11 cellular contexts compared by ENCODE assay signal in genomic region chr1:26283871-26284596, GRCh38. TPM values are rescaled to one million over a fixed set of nuclear protein-coding genes. Genes with fewer than 3 reads are reported as not detected.
DNase-seq lines count a peak whose midpoint lies in the region; ATAC-seq and TF ChIP-seq lines count a peak whose summit lies in the region.
"Had no signal": no experiment of that assay in that cellular context is flagged by ENCODE, and none has a peak within 500 bp of the region (broad histone marks: within the 10 kb centered on the region; RNA-seq: fewer than 3 reads in every experiment).

No MANE protein-coding gene starts in this region.

- no peak for ATAC-seq in heart left ventricle
- no peak for ATAC-seq in Right ventricle myocardium inferior
- ATAC-seq in memory B cell (ENCODE audit: low read depth) = no peak
- no peak for ATAC-seq in WTC11
- no peak for ATAC-seq in GM21786 (IDR thresholded peaks at IDR 0.05; ENCODE audit: unreplicated experiment)

- TF ChIP-seq CTCF in heart left ventricle (IDR thresholded peaks at IDR 0.05) (no peak), type B pancreatic cell (conservative IDR thresholded peaks at IDR 0.05) (no peak), WTC11 (IDR thresholded peaks at IDR 0.05) (no peak)

- peaks cover 83% of the 10 kb centered on the region for H3K4me1 Mint-ChIP-seq in activated naive CD4-positive, alpha-beta T cell treated with anti-CD3 and anti-CD28 coated beads, Interleukin-2, amount 50 U/mL, for 24 hours
- peaks cover 79% of the 10 kb centered on the region for H3K4me1 Mint-ChIP-seq in memory B cell
- H3K4me1 Mint-ChIP-seq in type B pancreatic cell (ENCODE audit: unreplicated experiment) = peaks cover 33% of the 10 kb centered on the region
- peaks cover 41% of the 10 kb centered on the region for H3K4me1 Mint-ChIP-seq in WTC11

- intact Hi-C loops in heart left ventricle (cut with DNase I) (loop anchor here in 5 of 10 donors (1.0 to 5.0 kb wide), 6 partner anchors 33 to 247 kb away; partner anchors contain the start of gene CD52 (in 1 of the 5)), Right ventricle myocardium inferior (cut with DNase I) (loop anchor here (2.0 kb wide), 1 partner anchor 37 kb away; no protein-coding TSS in a partner anchor)

- H3K9me3 ChIP-seq in heart left ventricle = no peaks in the 10 kb centered on the region

- peaks cover 0 to 12% (median 6%) of the 10 kb centered on the region in 9 donors for H3K36me3 ChIP-seq in heart left ventricle

- CTCF ChIA-PET in WTC11 (lab: Charles Lee) = interaction anchor here (0.8 to 11.1 kb wide), 25 partner anchors 9 to 248 kb away, joined by 3 to 306 read pairs (median 12); partner anchors contain the start of genes CATSPER4, CD52, CEP85 and DHDDS

- no peaks in the 10 kb centered on the region for H3K27me3 ChIP-seq in heart left ventricle

- no peak for TF ChIP-seq POLR2A in heart left ventricle (IDR thresholded peaks at IDR 0.05)

- POLR2A ChIA-PET in WTC11 (lab: Charles Lee) = no interaction called here

- no peaks in the 10 kb centered on the region for H3K27me3 Mint-ChIP-seq in activated naive CD4-positive, alpha-beta T cell treated with anti-CD3 and anti-CD28 coated beads, Interleukin-2, amount 50 U/mL, for 24 hours
- H3K27me3 Mint-ChIP-seq in memory B cell (no peaks in the 10 kb centered on the region), type B pancreatic cell (no peaks in the 10 kb centered on the region), WTC11 (ENCODE audit: low read depth) (no peaks in the 10 kb centered on the region; the same call in 1 of the 2 replicates)

- peak overlapping the region in 9 of 12 donors; percentile 20 to 98 (median 53) for H3K27ac ChIP-seq in heart left ventricle

- peaks cover 12 to 93% (median 55%) of the 10 kb centered on the region in 12 donors for H3K4me1 ChIP-seq in heart left ventricle

- H3K36me3 Mint-ChIP-seq in activated naive CD4-positive, alpha-beta T cell treated with anti-CD3 and anti-CD28 coated beads, Interleukin-2, amount 50 U/mL, for 24 hours = peaks cover 12% of the 10 kb centered on the region
- peaks cover 10% of the 10 kb centered on the region for H3K36me3 Mint-ChIP-seq in memory B cell
- peaks cover 8% of the 10 kb centered on the region for H3K36me3 Mint-ChIP-seq in type B pancreatic cell
- H3K36me3 Mint-ChIP-seq in WTC11 = no peaks in the 10 kb centered on the region

- H3K4me3 Mint-ChIP-seq in activated naive CD4-positive, alpha-beta T cell treated with anti-CD3 and anti-CD28 coated beads, Interleukin-2, amount 50 U/mL, for 24 hours = peak overlapping the region; percentile 84
- H3K4me3 Mint-ChIP-seq in memory B cell (peak overlapping the region; percentile 69), type B pancreatic cell (no peak overlapping the region), WTC11 (no peak overlapping the region)

- H3K4me3 ChIP-seq in heart left ventricle = peak overlapping the region in 1 of 12 donors; percentile 34

- DNase-seq in heart left ventricle = no peak
- no peak for DNase-seq in Right ventricle myocardium inferior (ENCODE audit: missing footprints)
- no peak for DNase-seq in memory B cell (ENCODE audit: low spot score in 2 of 2)
- no peak for DNase-seq in type B pancreatic cell (ENCODE audit: extremely low spot score, unreplicated experiment)
- no peak for DNase-seq in NCI-H526 (lab: John Stamatoyannopoulos, UW)
- no peak for DNase-seq in WTC11 (ENCODE audit: low spot score)
- DNase-seq: COR-L47, NCI-H1092 had no signal

- WGBS in heart left ventricle, 4 donors = 87 to 94% (median 93%) methylated on average over 7 to 12 of the region's 12 CpGs

- peak overlapping the region; percentile 98 for H3K27ac Mint-ChIP-seq in activated naive CD4-positive, alpha-beta T cell treated with anti-CD3 and anti-CD28 coated beads, Interleukin-2, amount 50 U/mL, for 24 hours
- H3K27ac Mint-ChIP-seq in memory B cell (peak overlapping the region; percentile 78), type B pancreatic cell (peak overlapping the region; percentile 79), WTC11 (no peak overlapping the region)

- H3K9me3 Mint-ChIP-seq in activated naive CD4-positive, alpha-beta T cell treated with anti-CD3 and anti-CD28 coated beads, Interleukin-2, amount 50 U/mL, for 24 hours = no peaks in the 10 kb centered on the region
- no peaks in the 10 kb centered on the region for H3K9me3 Mint-ChIP-seq in memory B cell
- no peaks in the 10 kb centered on the region for H3K9me3 Mint-ChIP-seq in type B pancreatic cell
- no peaks in the 10 kb centered on the region for H3K9me3 Mint-ChIP-seq in WTC11

TF ChIP-seq in WTC11, 78 proteins besides CTCF, POLR2A, EP300 and RAD21:
- TF ChIP-seq ATF6 (CRISPR knock-in tag; IDR thresholded peaks at IDR 0.05) (no peak), TP53 (CRISPR knock-in tag; IDR thresholded peaks at IDR 0.05) (no peak), CDX4 (CRISPR knock-in tag; IDR thresholded peaks at IDR 0.05; ENCODE audit: borderline replicate concordance) (no peak)

RNA-seq across cellular contexts. Expression of gene SH3BGRL3, which starts 4.1 kb away (rescaled TPM):
- total RNA-seq in heart left ventricle (100 to 1,000 TPM in 1 of 9 donors, 10 to 100 TPM in 8; 22.4 to 234 (median 40.0) TPM), Right ventricle myocardium inferior (50.5 TPM), type B pancreatic cell (ENCODE audit: low replicate concordance) (78.1 and 105 TPM in 2 replicates), WTC11 (2021) (70.8 to 92.9 TPM (median 92.3 TPM) in 3 replicates)
- 100 to 1,000 TPM in 1 of 2 donors, 10 to 100 TPM in 1; 43.8 to 119 TPM for polyA plus RNA-seq in heart left ventricle

RNA-seq across cellular contexts. Expression of gene UBXN11, which starts 22.4 kb away (rescaled TPM):
- total RNA-seq in heart left ventricle (10 to 100 TPM in 3 of 9 donors, 1 to 10 TPM in 6; 3.7 to 17.2 (median 7.6) TPM), Right ventricle myocardium inferior (9.5 TPM), type B pancreatic cell (ENCODE audit: low replicate concordance) (27.1 and 50.5 TPM in 2 replicates), WTC11 (2021) (12.4 to 14.1 TPM (median 14.1 TPM) in 3 replicates)
- polyA plus RNA-seq in heart left ventricle = 10 to 100 TPM in 1 of 2 donors, 1 to 10 TPM in 1; 9.0 to 12.2 TPM

RNA-seq across cellular contexts. Expression of gene CD52, which starts 33.7 kb away (rescaled TPM):
- 10 to 100 TPM in 2 of 9 donors, 1 to 10 TPM in 6, not detected in 1; 1.6 to 89.9 (median 4.4) TPM for total RNA-seq in heart left ventricle
- polyA plus RNA-seq in heart left ventricle = 10 to 100 TPM in 1 of 2 donors, 1 to 10 TPM in 1; 9.9 to 26.1 TPM
- total RNA-seq in Right ventricle myocardium inferior = 6.5 TPM
- 0.75 and 0.93 TPM in 2 replicates for total RNA-seq in type B pancreatic cell (ENCODE audit: low replicate concordance)
- total RNA-seq in WTC11 (2021) = 2.8 to 3.7 TPM (median 3.4 TPM) in 3 replicates
- total RNA-seq: dermis microvascular lymphatic vessel endothelial cell had no signal

RNA-seq across cellular contexts. Expression of gene CEP85, which starts 50.0 kb away (rescaled TPM):
- total RNA-seq in heart left ventricle = 100 to 1,000 TPM in 2 of 9 donors, 10 to 100 TPM in 7; 28.6 to 180 (median 48.7) TPM
- 10 to 100 TPM; 13.4 to 22.7 TPM for polyA plus RNA-seq in heart left ventricle
- 73.6 TPM for total RNA-seq in Right ventricle myocardium inferior
- 15.9 and 26.8 TPM in 2 replicates for total RNA-seq in type B pancreatic cell (ENCODE audit: low replicate concordance)
- total RNA-seq in WTC11 (2021) = 32.0 to 40.8 TPM (median 35.3 TPM) in 3 replicates

Comparison
In these comparisons a context has a peak if more than half of its experiments do, and no peak if none do; other contexts are left out.
1. H3K4me3 Mint-ChIP-seq: peak in activated naive CD4-positive, alpha-beta T cell treated with anti-CD3 and anti-CD28 coated beads, Interleukin-2, amount 50 U/mL, for 24 hours (single experiment) and memory B cell (single experiment); none in type B pancreatic cell (single experiment) and WTC11 (single experiment).